In the genomic region with DNA sequence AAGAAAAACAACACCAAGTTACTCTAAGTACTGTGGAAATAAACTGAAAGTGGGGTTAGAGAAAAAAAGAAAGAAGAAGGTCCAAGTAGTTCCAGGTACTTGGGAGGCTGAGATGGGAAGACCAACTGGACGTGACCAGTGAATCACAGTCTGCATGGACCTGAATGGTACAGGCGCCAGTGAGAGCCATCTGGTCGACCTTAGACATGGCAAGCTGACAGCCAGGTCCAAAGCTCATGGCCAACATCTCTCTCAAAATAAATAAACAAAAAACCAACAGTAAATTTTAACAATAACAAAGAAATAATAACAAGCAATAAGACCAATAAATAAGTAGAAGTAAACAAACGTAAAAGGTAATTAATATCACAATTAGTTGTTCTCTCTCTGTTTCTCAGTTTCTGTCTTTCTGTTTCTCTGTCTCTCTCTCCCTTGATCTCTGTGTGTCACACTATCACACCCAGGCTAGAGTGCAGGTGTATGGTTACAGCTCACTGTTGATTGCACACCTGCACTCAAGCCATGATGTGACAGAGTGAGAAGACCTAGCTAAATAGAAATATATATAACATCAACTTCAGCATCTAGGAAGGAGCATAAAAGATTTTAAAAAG, we compare ENCODE assay signal across 22 cellular contexts.
"Had no signal": no experiment of that assay in that cellular context is flagged by ENCODE, and none has a peak within 500 bp of the region (broad histone marks: within the 10 kb centered on the region; RNA-seq: fewer than 3 reads in every experiment).

No MANE protein-coding gene starts in this region.

- H3K27ac ChIP-seq: heart left ventricle, sigmoid colon, transverse colon had no signal

- H3K4me3 ChIP-seq: heart left ventricle, sigmoid colon, transverse colon had no signal

- H3K27me3 ChIP-seq: heart left ventricle, sigmoid colon, transverse colon had no signal

- DNase-seq: activated naive CD4-positive, alpha-beta T cell treated with Interleukin-2 at 50 U/mL for 16 hours; activated naive CD8-positive, alpha-beta T cell treated with anti-CD3 and anti-CD28 coated beads for 36 hours; activated T-cell treated with anti-CD3 and anti-CD28 coated beads, Interleukin-2, amount 50 U/mL, for 1 hour; central memory CD4-positive, alpha-beta T cell; effector memory CD4-positive, alpha-beta T cell; heart left ventricle; retina; sigmoid colon; stimulated activated CD4-positive, alpha-beta T cell treated with anti-CD3 and anti-CD28 coated beads, Interleukin-2, amount 100 ng/mL, for 48 hours; stimulated activated CD8-positive, alpha-beta memory T cell treated with anti-CD3 and anti-CD28 coated beads, Interleukin-4, amount 100 ng/mL, for 48 hours; stimulated activated naive B cell treated with anti-CD40 and anti-IgM and Interleukin-4, amounts not matched to agents 10 μg/mL and 1 μg/mL and 100 μg/mL, for 72 hours; transverse colon had no signal

- H3K4me1 ChIP-seq: heart left ventricle, sigmoid colon had no signal

- H3K36me3 ChIP-seq: heart left ventricle, sigmoid colon, transverse colon had no signal

- FAIRE-seq: astrocyte, colon, endothelial cell of umbilical vein, frontal cortex, islet of Langerhans, urothelium cell line had no signal

- H3K9me3 ChIP-seq: heart left ventricle, sigmoid colon, transverse colon had no signal

- ATAC-seq: activated T-helper 17 cell treated with anti-CD3 and anti-CD28 coated beads, Interleukin-2, amount 50 U/mL, for 72 hours; esophagus mucosa; heart left ventricle; natural killer cell treated with Interleukin-12 subunit alpha and Interleukin-12 subunit beta and Interleukin-15 and Interleukin-18, amount 100 ng/mL, for 72 hours; stimulated activated naive B cell treated with anti-CD40 and anti-IgM and Interleukin-4, amounts not matched to agents 10 μg/mL and 1 μg/mL and 100 μg/mL, for 72 hours; WTC11 had no signal
